1 cellular context compared by ENCODE assay signal in the genomic region with DNA sequence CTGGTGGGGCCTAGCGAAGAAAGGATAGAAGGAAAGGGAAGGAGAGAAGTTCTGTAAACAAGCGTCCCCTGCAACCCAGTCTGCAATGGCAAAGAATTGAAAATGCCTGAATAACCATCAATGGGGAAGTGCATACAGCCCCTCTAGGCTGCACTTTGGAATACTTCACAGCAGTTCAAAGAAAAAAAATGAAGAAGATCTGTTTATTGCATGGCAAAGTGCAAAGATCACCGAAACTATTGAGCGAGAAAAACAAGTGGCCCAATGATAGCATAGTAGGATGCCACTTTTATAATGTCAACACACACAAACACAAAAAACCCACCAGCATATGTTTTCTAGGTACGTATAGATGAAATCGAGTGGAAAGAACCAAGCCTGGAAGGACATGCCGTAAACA.
TF ChIP-seq lines count a peak whose summit lies in the region.

No MANE protein-coding gene starts in this region.

TF ChIP-seq in HepG2, 621 proteins besides CTCF, POLR2A, EP300 and RAD21 (continued from another document):
- TF ChIP-seq HINFP (CRISPR knock-in tag; IDR thresholded peaks at IDR 0.05; ENCODE audit: low read depth), result no peak
- peak; percentile 55 for TF ChIP-seq ARID5B (CRISPR knock-in tag; IDR thresholded peaks at IDR 0.05)
- TF ChIP-seq FOXP1 (IDR thresholded peaks at IDR 0.05), result no peak
- TF ChIP-seq FOXP1 (CRISPR knock-in tag; IDR thresholded peaks at IDR 0.05), result 0 out of 2 replicates have a peak, but pooled peaks have one; percentile 48
- no peak for TF ChIP-seq SP4 (CRISPR knock-in tag; IDR thresholded peaks at IDR 0.05)
- TF ChIP-seq IRX3 (CRISPR knock-in tag; IDR thresholded peaks at IDR 0.05; ENCODE audit: borderline replicate concordance, low read depth), result no peak
- no peak for TF ChIP-seq MED13 (CRISPR knock-in tag; IDR thresholded peaks at IDR 0.05)
- no peak for TF ChIP-seq PHF21A (CRISPR knock-in tag; IDR thresholded peaks at IDR 0.05)
- no peak for TF ChIP-seq MAF1 (CRISPR knock-in tag; IDR thresholded peaks at IDR 0.05; ENCODE audit: borderline replicate concordance)
- no peak for TF ChIP-seq ZNF512B (CRISPR knock-in tag; IDR thresholded peaks at IDR 0.05; ENCODE audit: borderline replicate concordance)
- no peak for TF ChIP-seq ZNF737 (CRISPR knock-in tag; IDR thresholded peaks at IDR 0.05; ENCODE audit: borderline replicate concordance)
- TF ChIP-seq JUN (CRISPR knock-in tag; IDR thresholded peaks at IDR 0.05), result no peak
- peak; percentile 37; the same call in 1 of the 2 replicates for TF ChIP-seq BCL6 (CRISPR knock-in tag; IDR thresholded peaks at IDR 0.05)
- TF ChIP-seq, protein P1, sequence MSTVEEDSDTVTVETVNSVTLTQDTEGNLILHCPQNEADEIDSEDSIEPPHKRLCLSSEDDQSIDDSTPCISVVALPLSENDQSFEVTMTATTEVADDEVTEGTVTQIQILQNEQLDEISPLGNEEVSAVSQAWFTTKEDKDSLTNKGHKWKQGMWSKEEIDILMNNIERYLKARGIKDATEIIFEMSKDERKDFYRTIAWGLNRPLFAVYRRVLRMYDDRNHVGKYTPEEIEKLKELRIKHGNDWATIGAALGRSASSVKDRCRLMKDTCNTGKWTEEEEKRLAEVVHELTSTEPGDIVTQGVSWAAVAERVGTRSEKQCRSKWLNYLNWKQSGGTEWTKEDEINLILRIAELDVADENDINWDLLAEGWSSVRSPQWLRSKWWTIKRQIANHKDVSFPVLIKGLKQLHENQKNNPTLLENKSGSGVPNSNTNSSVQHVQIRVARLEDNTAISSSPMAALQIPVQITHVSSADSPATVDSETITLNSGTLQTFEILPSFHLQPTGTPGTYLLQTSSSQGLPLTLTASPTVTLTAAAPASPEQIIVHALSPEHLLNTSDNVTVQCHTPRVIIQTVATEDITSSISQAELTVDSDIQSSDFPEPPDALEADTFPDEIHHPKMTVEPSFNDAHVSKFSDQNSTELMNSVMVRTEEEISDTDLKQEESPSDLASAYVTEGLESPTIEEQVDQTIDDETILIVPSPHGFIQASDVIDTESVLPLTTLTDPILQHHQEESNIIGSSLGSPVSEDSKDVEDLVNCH (CRISPR knock-in tag; IDR thresholded peaks at IDR 0.05), result no peak
- no peak for TF ChIP-seq SOX13 (IDR thresholded peaks at IDR 0.05)
- 0 out of 4 replicates have a peak, but pooled peaks of 1 of the 2 experiments have one; percentile 10 for TF ChIP-seq SOX13 (CRISPR knock-in tag; conservative IDR thresholded peaks at IDR 0.05 in 1 of 2, IDR thresholded peaks at IDR 0.05 in 1 of 2)
- TF ChIP-seq CBFB (CRISPR knock-in tag; IDR thresholded peaks at IDR 0.05), result no peak
- TF ChIP-seq TCF7 (IDR thresholded peaks at IDR 0.05; ENCODE audit: low read depth), result peak; percentile 45; the same call in 1 of the 2 replicates
- TF ChIP-seq ZNF576 (CRISPR knock-in tag; IDR thresholded peaks at IDR 0.05), result no peak
- no peak for TF ChIP-seq JDP2 (CRISPR knock-in tag; IDR thresholded peaks at IDR 0.05; ENCODE audit: borderline replicate concordance)
- TF ChIP-seq ZNF44 (CRISPR knock-in tag; IDR thresholded peaks at IDR 0.05), result no peak
- TF ChIP-seq CEBPB (IDR thresholded peaks at IDR 0.05; ENCODE audit: borderline replicate concordance, low read depth, low read length), result no peak
- TF ChIP-seq ZNF773 (CRISPR knock-in tag; IDR thresholded peaks at IDR 0.05; ENCODE audit: borderline replicate concordance), result no peak
- TF ChIP-seq, protein P2, sequence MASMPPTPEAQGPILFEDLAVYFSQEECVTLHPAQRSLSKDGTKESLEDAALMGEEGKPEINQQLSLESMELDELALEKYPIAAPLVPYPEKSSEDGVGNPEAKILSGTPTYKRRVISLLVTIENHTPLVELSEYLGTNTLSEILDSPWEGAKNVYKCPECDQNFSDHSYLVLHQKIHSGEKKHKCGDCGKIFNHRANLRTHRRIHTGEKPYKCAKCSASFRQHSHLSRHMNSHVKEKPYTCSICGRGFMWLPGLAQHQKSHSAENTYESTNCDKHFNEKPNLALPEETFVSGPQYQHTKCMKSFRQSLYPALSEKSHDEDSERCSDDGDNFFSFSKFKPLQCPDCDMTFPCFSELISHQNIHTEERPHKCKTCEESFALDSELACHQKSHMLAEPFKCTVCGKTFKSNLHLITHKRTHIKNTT (CRISPR knock-in tag; IDR thresholded peaks at IDR 0.05), result no peak
- peak; percentile 70 for TF ChIP-seq PAXIP1 (CRISPR knock-in tag; conservative IDR thresholded peaks at IDR 0.05)
- TF ChIP-seq NCOR1 (IDR thresholded peaks at IDR 0.05; ENCODE audit: borderline replicate concordance, low read length), result peak; percentile 70; the same call in 1 of the 2 replicates
- TF ChIP-seq GATAD2A (CRISPR knock-in tag; IDR thresholded peaks at IDR 0.05), result peak; percentile 42; the same call in 1 of the 2 replicates
- no peak for TF ChIP-seq TFAP4 (IDR thresholded peaks at IDR 0.05; ENCODE audit: borderline replicate concordance, low read depth)
- no peak for TF ChIP-seq ZNF260 (CRISPR knock-in tag; IDR thresholded peaks at IDR 0.05; ENCODE audit: borderline replicate concordance, low read depth)
